Comparison of ENCODE assay signal across 8 cellular contexts in genomic region chr1:28232558-28233263, GRCh38. TPM values are rescaled to one million over a fixed set of nuclear protein-coding genes. Genes with fewer than 3 reads are reported as not detected.
DNase-seq lines count a peak whose midpoint lies in the region; ATAC-seq, FAIRE-seq and TF ChIP-seq lines count a peak whose summit lies in the region.

Gene DNAJC8 (minus strand): TSS chr1:28233029. CDS start chr1:28232998, 31 bp downstream.

- H3K27ac Mint-ChIP-seq in T-cell: peak within 1 kb of the TSS; percentile 99

- peak; percentile 93 for FAIRE-seq in G401.6 (lab: Jason Lieb, UNC)

- H3K36me3 ChIP-seq in adipocyte (ENCODE audit: control insufficient read depth, insufficient read depth, low read length, severe bottlenecking) (peaks cover 20% of the 10 kb centered on the region), cardiac muscle cell (peaks cover 13% of the 10 kb centered on the region), parathyroid adenoma (ENCODE audit: control insufficient read depth, insufficient read depth, low read length) (no peaks in the 10 kb centered on the region), tibial artery (peaks cover 12 to 29% (median 19%) of the 10 kb centered on the region in 3 donors)

- H3K9me3 Mint-ChIP-seq in T-cell: no peaks in the 10 kb centered on the region

- no peaks in the 10 kb centered on the region for H3K27me3 Mint-ChIP-seq in T-cell

- peaks cover 28 to 39% (median 37%) of the 10 kb centered on the region in 3 donors for H3K4me1 Mint-ChIP-seq in T-cell

- H3K27ac ChIP-seq in cardiac muscle cell (peak within 1 kb of the TSS; percentile 97), parathyroid adenoma (peak within 1 kb of the TSS; percentile 60), tibial artery (peak within 1 kb of the TSS; percentile 82 to 89)

- peaks cover 11% of the 10 kb centered on the region for H3K36me3 Mint-ChIP-seq in T-cell

- H3K4me3 Mint-ChIP-seq in T-cell: peak within 1 kb of the TSS; percentile 100

- CTCF ChIA-PET in T-cell (lab: Charles Lee): interaction anchor here in 1 of 2 donors (1.2 kb wide), 2 partner anchors 13 to 16 kb away, joined by 3 to 10 read pairs; no protein-coding TSS in a partner anchor

- no peaks in the 10 kb centered on the region for H3K27me3 ChIP-seq in adipocyte (replicated peaks; ENCODE audit: control insufficient read depth, insufficient read depth, low read length)
- no peaks in the 10 kb centered on the region for H3K27me3 ChIP-seq in cardiac muscle cell
- no peaks in the 10 kb centered on the region for H3K27me3 ChIP-seq in parathyroid adenoma (ENCODE audit: control insufficient read depth, insufficient read depth, low read length)
- no peaks in the 10 kb centered on the region for H3K27me3 ChIP-seq in tibial artery

- POLR2A ChIA-PET in T-cell (lab: Charles Lee): interaction anchor here (0.6 to 0.7 kb wide), 5 partner anchors 13 to 509 kb away, joined by 3 to 5 read pairs (median 3); partner anchors contain the start of gene MED18 (in 1 of the 2)

- peak within 1 kb of the TSS; percentile 94 for H3K9ac ChIP-seq in adipocyte (ENCODE audit: low read length)
- peak within 1 kb of the TSS; percentile 17 for H3K9ac ChIP-seq in parathyroid adenoma

- H3K4me3 ChIP-seq in adipocyte (ENCODE audit: low read length) (peak within 1 kb of the TSS; percentile 93), cardiac muscle cell (peak within 1 kb of the TSS; percentile 91), parathyroid adenoma (ENCODE audit: low read depth, low read length) (peak within 1 kb of the TSS; percentile 98), tibial artery (peak within 1 kb of the TSS; percentile 85 to 98)

- H3K4me2 ChIP-seq in parathyroid adenoma (ENCODE audit: low read length): peak within 1 kb of the TSS; percentile 73

- no peaks in the 10 kb centered on the region for H3K9me3 ChIP-seq in adipocyte (ENCODE audit: control insufficient read depth, low read length)
- no peaks in the 10 kb centered on the region for H3K9me3 ChIP-seq in cardiac muscle cell (ENCODE audit: low read depth)
- no peaks in the 10 kb centered on the region for H3K9me3 ChIP-seq in parathyroid adenoma (ENCODE audit: control insufficient read depth, low read length)
- H3K9me3 ChIP-seq in tibial artery: no peaks in the 10 kb centered on the region

- H3K79me2 ChIP-seq in parathyroid adenoma: peaks cover 7% of the 10 kb centered on the region

- H3K4me1 ChIP-seq in adipocyte (ENCODE audit: control insufficient read depth, insufficient read depth, low read length) (peaks cover 32% of the 10 kb centered on the region), cardiac muscle cell (ENCODE audit: low read depth) (peaks cover 11% of the 10 kb centered on the region), parathyroid adenoma (peaks cover 2% of the 10 kb centered on the region), tibial artery (peaks cover 0 to 45% (median 29%) of the 10 kb centered on the region in 4 donors)

- intact Hi-C loops in tibial artery (cut with DNase I; ENCODE audit: low total_unique reads): no loop called here

- DNase-seq in NCI-H146 (lab: John Stamatoyannopoulos, UW): peak; percentile 91
- peak; percentile 84 to 99 (median 93) for DNase-seq in T-cell
- DNase-seq in adipocyte (ENCODE audit: low read depth): peak; percentile 99
- peak; percentile 94 to 98 for DNase-seq in cardiac muscle cell (ENCODE audit: low read depth in 1 of 2, low spot score in 1 of 2)
- peak; percentile 97 to 99 for DNase-seq in tibial artery

- ATAC-seq in HG02610 (IDR thresholded peaks at IDR 0.05; ENCODE audit: unreplicated experiment) (peak; percentile 55), T-cell (replicated peaks in 1 of 4) (peak; percentile 65 to 70 (median 66))

- TF ChIP-seq CTCF in cardiac muscle cell (IDR thresholded peaks at IDR 0.05; ENCODE audit: low read depth, low read length) (no peak), parathyroid adenoma (IDR thresholded peaks at IDR 0.05) (no peak), tibial artery (IDR thresholded peaks at IDR 0.05) (no peak)

- H2AFZ ChIP-seq in parathyroid adenoma: peak within 1 kb of the TSS; percentile 79

RNA-seq across cellular contexts. Expression of gene DNAJC8, which starts in this region (rescaled TPM):
- total RNA-seq in T-cell (10 to 100 TPM; 61.8 to 68.0 (median 67.2) TPM), cardiac muscle cell (51.9 and 72.3 TPM in 2 replicates)
- polyA plus RNA-seq in cardiac muscle cell: 117 and 137 TPM in 2 replicates

Comparison
In these comparisons a context has a peak if more than half of its experiments do, and no peak if none do; other contexts are left out.
1. Peak in every context shown above with its lines: DNase-seq, ATAC-seq, H3K4me3 ChIP-seq and H3K27ac ChIP-seq.